9 cellular contexts compared by ENCODE assay signal in genomic region chr14:88553886-88554457, GRCh38. TPM values are rescaled to one million over a fixed set of nuclear protein-coding genes. Genes with fewer than 3 reads are reported as not detected.
DNase-seq lines count a peak whose midpoint lies in the region; ATAC-seq, FAIRE-seq and TF ChIP-seq lines count a peak whose summit lies in the region.
"Had no signal": no experiment of that assay in that cellular context is flagged by ENCODE, and none has a peak within 500 bp of the region (broad histone marks: within the 10 kb centered on the region; RNA-seq: fewer than 3 reads in every experiment).

No MANE protein-coding gene starts in this region.

- peak overlapping the region; percentile 7 for H3K27ac ChIP-seq in angular gyrus (ENCODE audit: low read depth, low read length)
- peak overlapping the region; percentile 12 to 81 for H3K27ac ChIP-seq in kidney (ENCODE audit: low read depth in 2 of 2, low read length in 2 of 2)
- H3K27ac ChIP-seq in stomach smooth muscle (ENCODE audit: low read length), result peak overlapping the region; percentile 76

- peak overlapping the region; percentile 75 to 76 for H3K4me3 Mint-ChIP-seq in activated T-cell treated with anti-CD3 and anti-CD28 coated beads, Interleukin-2, amount 50 U/mL, for 72 hours

- H3K4me3 ChIP-seq in kidney (ENCODE audit: low read length in 2 of 2), result peak overlapping the region; percentile 83 to 85
- peak overlapping the region; percentile 65 to 78 for H3K4me3 ChIP-seq in stomach smooth muscle (ENCODE audit: low read length in 2 of 2)

- no peaks in the 10 kb centered on the region for H3K9me3 Mint-ChIP-seq in activated T-cell treated with anti-CD3 and anti-CD28 coated beads, Interleukin-2, amount 50 U/mL, for 72 hours

- peaks cover 50% of the 10 kb centered on the region for H3K27me3 Mint-ChIP-seq in activated T-cell treated with anti-CD3 and anti-CD28 coated beads, Interleukin-2, amount 50 U/mL, for 72 hours (ENCODE audit: low read depth)

- no peak for TF ChIP-seq CTCF in kidney (IDR thresholded peaks at IDR 0.05; ENCODE audit: borderline replicate concordance, extremely low read depth, insufficient read depth)

- ATAC-seq in activated T-cell treated with anti-CD3 and anti-CD28 coated beads, Interleukin-2, amount 50 U/mL, for 72 hours (replicated peaks in 1 of 2), result no peak

- FAIRE-seq in kidney (lab: Jason Lieb, UNC), result no peak
- FAIRE-seq: GM18507 had no signal

- intact Hi-C loops in kidney (cut with DNase I), result no loop called here

- no peak overlapping the region for H3K27ac Mint-ChIP-seq in activated T-cell treated with anti-CD3 and anti-CD28 coated beads, Interleukin-2, amount 50 U/mL, for 72 hours

- H3K27me3 ChIP-seq in stomach smooth muscle (ENCODE audit: control insufficient read depth in 1 of 2, insufficient read depth in 2 of 2, low read length in 2 of 2), result no peaks in the 10 kb centered on the region

- H3K36me3 Mint-ChIP-seq in activated T-cell treated with anti-CD3 and anti-CD28 coated beads, Interleukin-2, amount 50 U/mL, for 72 hours (ENCODE audit: insufficient read depth in 2 of 2), result no peaks in the 10 kb centered on the region

- peaks cover 29% of the 10 kb centered on the region for H3K4me1 Mint-ChIP-seq in activated T-cell treated with anti-CD3 and anti-CD28 coated beads, Interleukin-2, amount 50 U/mL, for 72 hours (ENCODE audit: low read depth)

- H3K9ac ChIP-seq in kidney (ENCODE audit: low read length in 2 of 2) (peak overlapping the region; percentile 86 to 92), stomach smooth muscle (ENCODE audit: low read length in 2 of 2) (peak overlapping the region; percentile 74 to 84)

- no peaks in the 10 kb centered on the region for H3K9me3 ChIP-seq in kidney (ENCODE audit: control insufficient read depth in 1 of 2, low read length in 2 of 2)
- H3K9me3 ChIP-seq in stomach smooth muscle (ENCODE audit: control insufficient read depth in 2 of 2, low read length in 2 of 2), result no peaks in the 10 kb centered on the region

- peaks cover 0 to 3% of the 10 kb centered on the region in 2 donors for H3K36me3 ChIP-seq in kidney (ENCODE audit: control insufficient read depth in 1 of 2, insufficient read depth in 2 of 2, low read length in 2 of 2)
- peaks cover under 1 to 4% of the 10 kb centered on the region in 2 donors for H3K36me3 ChIP-seq in stomach smooth muscle (ENCODE audit: control insufficient read depth in 2 of 2, insufficient read depth in 2 of 2, low read length in 2 of 2)

- H3K4me1 ChIP-seq in kidney (ENCODE audit: control insufficient read depth in 1 of 2, insufficient read depth in 1 of 2, low read depth in 1 of 2, low read length in 2 of 2) (peaks cover 7 to 14% of the 10 kb centered on the region in 2 donors), stomach smooth muscle (ENCODE audit: control insufficient read depth, insufficient read depth, low read length) (peaks cover 16% of the 10 kb centered on the region)

- DNase-seq in activated T-cell treated with anti-CD3 and anti-CD28 coated beads, Interleukin-2, amount 50 U/mL, for 72 hours, result no peak
- DNase-seq in activated T-cell treated with anti-CD3 and anti-CD28 coated beads, Interleukin-2, amount 50 U/mL, for 48 hours, result no peak
- no peak for DNase-seq in kidney
- DNase-seq in OCI-M1 (lab: John Stamatoyannopoulos, UW), result no peak
- no peak for DNase-seq in NCI-H345 treated with DMSO at 0.1 percent for 48 hours (lab: John Stamatoyannopoulos, UW; ENCODE audit: unreplicated experiment)
- no peak for DNase-seq in occipital lobe (lab: John Stamatoyannopoulos, UW)

RNA-seq across cellular contexts. Expression of gene PTPN21, which starts 0.8 kb away (rescaled TPM):
- total RNA-seq in activated T-cell treated with anti-CD3 and anti-CD28 coated beads, Interleukin-2, amount 50 U/mL, for 72 hours, result under 1 TPM; 0.14 to 0.95 TPM
- total RNA-seq in kidney, result 23.2 TPM
- 5.3 TPM for polyA plus RNA-seq in kidney (ENCODE audit: insufficient read depth, low read depth, low replicate concordance)
- total RNA-seq in occipital lobe, result 9.0 TPM

RNA-seq across cellular contexts. Expression of gene ZC3H14, which starts 8.9 kb away (rescaled TPM):
- 10 to 100 TPM; 44.2 to 58.9 TPM for total RNA-seq in activated T-cell treated with anti-CD3 and anti-CD28 coated beads, Interleukin-2, amount 50 U/mL, for 72 hours
- 49.7 TPM for total RNA-seq in kidney
- polyA plus RNA-seq in kidney (ENCODE audit: insufficient read depth, low read depth, low replicate concordance), result 27.7 TPM
- 80.6 TPM for total RNA-seq in occipital lobe

Comparison
In these comparisons a context has a peak if more than half of its experiments do, and no peak if none do; other contexts are left out.
1. H3K27ac ChIP-seq: peak in every context shown above with its lines; median percentile 76 in stomach smooth muscle; 46 in kidney; 7 in angular gyrus.